In the genomic region with DNA sequence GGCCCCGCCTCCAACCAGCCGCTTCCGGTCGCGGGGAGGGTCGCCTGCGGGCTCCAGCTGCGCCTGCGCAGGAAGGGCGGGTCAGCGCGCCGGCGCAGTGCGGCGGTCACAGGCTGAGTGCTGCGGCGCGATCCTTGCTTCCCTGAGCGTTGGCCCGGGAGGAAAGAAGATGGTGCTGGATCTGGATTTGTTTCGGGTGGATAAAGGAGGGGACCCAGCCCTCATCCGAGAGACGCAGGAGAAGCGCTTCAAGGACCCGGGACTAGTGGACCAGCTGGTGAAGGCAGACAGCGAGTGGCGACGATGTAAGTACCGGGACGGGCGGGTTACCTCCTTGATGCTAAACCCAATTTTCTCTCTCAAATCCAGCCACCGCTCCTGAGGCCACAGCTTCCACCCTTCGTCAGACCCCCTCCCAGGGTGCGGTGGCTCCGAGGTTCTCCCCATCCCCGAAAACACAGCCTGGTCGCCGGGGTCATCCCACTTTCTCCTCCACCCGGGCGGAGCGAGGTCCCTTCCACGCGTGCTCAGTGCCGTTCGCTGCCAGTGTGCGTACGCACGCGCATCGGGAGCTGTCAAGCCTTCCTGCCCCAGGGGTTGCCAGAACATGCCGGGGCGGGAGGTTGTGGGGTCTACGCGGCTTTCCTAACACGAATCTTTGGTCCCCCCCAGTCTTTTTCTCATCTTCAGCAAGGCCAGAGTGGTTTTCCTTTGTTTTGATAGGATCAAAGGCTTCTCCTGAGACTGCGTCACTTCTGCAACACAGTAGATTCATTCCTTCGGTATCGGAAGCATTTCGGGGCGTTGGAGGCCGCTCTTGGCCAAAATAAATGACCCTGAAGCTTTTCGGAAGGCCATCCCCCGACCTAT, we compare ENCODE assay signal across 8 cellular contexts. TPM values are rescaled to one million over a fixed set of nuclear protein-coding genes. Genes with fewer than 3 reads are reported as not detected.
DNase-seq lines count a peak whose midpoint lies in the region; ATAC-seq and TF ChIP-seq lines count a peak whose summit lies in the region.

A gene with protein sequence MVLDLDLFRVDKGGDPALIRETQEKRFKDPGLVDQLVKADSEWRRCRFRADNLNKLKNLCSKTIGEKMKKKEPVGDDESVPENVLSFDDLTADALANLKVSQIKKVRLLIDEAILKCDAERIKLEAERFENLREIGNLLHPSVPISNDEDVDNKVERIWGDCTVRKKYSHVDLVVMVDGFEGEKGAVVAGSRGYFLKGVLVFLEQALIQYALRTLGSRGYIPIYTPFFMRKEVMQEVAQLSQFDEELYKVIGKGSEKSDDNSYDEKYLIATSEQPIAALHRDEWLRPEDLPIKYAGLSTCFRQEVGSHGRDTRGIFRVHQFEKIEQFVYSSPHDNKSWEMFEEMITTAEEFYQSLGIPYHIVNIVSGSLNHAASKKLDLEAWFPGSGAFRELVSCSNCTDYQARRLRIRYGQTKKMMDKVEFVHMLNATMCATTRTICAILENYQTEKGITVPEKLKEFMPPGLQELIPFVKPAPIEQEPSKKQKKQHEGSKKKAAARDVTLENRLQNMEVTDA (plus strand): TSS at position 95 of the 870 bp plus-strand sequence. CDS start 75 bp downstream, at position 170.

- H3K9me2 ChIP-seq in PC-9 (ENCODE audit: insufficient read depth) = no peaks in the 10 kb centered on the region

- peaks cover 17% of the 10 kb centered on the region; the same call in 1 of the 2 replicates for H3F3A ChIP-seq in PC-9 (ENCODE audit: insufficient read depth, low read depth)

- no peak for TF ChIP-seq CTCF in PC-9 (conservative IDR thresholded peaks at IDR 0.05)

- peak within 1 kb of the TSS; percentile 99 for H3K9ac ChIP-seq in muscle layer of colon (ENCODE audit: low read length)

- H3K9me3 ChIP-seq in PC-9 (ENCODE audit: insufficient read depth, low read depth) (no peaks in the 10 kb centered on the region), esophagus (ENCODE audit: control insufficient read depth in 2 of 2, insufficient read depth in 1 of 2, low read depth in 1 of 2, low read length in 1 of 2) (no peaks in the 10 kb centered on the region), muscle layer of colon (ENCODE audit: low read length) (no peaks in the 10 kb centered on the region)

- no peaks in the 10 kb centered on the region for H3K27me3 Mint-ChIP-seq in activated T-cell treated with anti-CD3 and anti-CD28 coated beads, Interleukin-2, amount 50 U/mL, for 24 hours

- peak within 1 kb of the TSS; percentile 72 for H2AFZ ChIP-seq in PC-9

- H3K4me1 Mint-ChIP-seq in activated T-cell treated with anti-CD3 and anti-CD28 coated beads, Interleukin-2, amount 50 U/mL, for 24 hours (ENCODE audit: low read depth) = peaks cover 36% of the 10 kb centered on the region

- H3K4me2 ChIP-seq in PC-9 = peak within 1 kb of the TSS; percentile 93

- peaks cover 32% of the 10 kb centered on the region for H3K4me1 ChIP-seq in PC-9 (replicated peaks; ENCODE audit: insufficient read depth)
- H3K4me1 ChIP-seq in esophagus (ENCODE audit: control insufficient read depth in 2 of 2, insufficient read depth in 2 of 2, low read length in 1 of 2) = peaks cover 0 to 12% of the 10 kb centered on the region in 2 donors
- H3K4me1 ChIP-seq in muscle layer of colon (ENCODE audit: insufficient read depth, low read length) = peaks cover 24% of the 10 kb centered on the region

- H4K20me1 ChIP-seq in PC-9 (ENCODE audit: insufficient read depth) = peaks cover 16% of the 10 kb centered on the region; the same call in 1 of the 2 replicates

- ATAC-seq in GM21526 (IDR thresholded peaks at IDR 0.05; ENCODE audit: low FRiP score, unreplicated experiment) = peak; percentile 75

- H3K4me3 Mint-ChIP-seq in activated T-cell treated with anti-CD3 and anti-CD28 coated beads, Interleukin-2, amount 50 U/mL, for 24 hours = peak within 1 kb of the TSS; percentile 99

- H3K36me3 Mint-ChIP-seq in activated T-cell treated with anti-CD3 and anti-CD28 coated beads, Interleukin-2, amount 50 U/mL, for 24 hours (ENCODE audit: low read depth) = peaks cover 50% of the 10 kb centered on the region

- peak within 1 kb of the TSS; percentile 87 for H3K4me3 ChIP-seq in PC-9
- peak within 1 kb of the TSS; percentile 86 for H3K4me3 ChIP-seq in esophagus (ENCODE audit: low read depth in 1 of 2, low read length in 2 of 2)
- H3K4me3 ChIP-seq in muscle layer of colon (ENCODE audit: low read depth in 1 of 2, low read length in 2 of 2) = peak within 1 kb of the TSS; percentile 97 to 100

- H3K36me3 ChIP-seq in PC-9 (ENCODE audit: low read depth) = peaks cover 32% of the 10 kb centered on the region
- peaks cover 0 to 3% of the 10 kb centered on the region in 2 donors for H3K36me3 ChIP-seq in esophagus (ENCODE audit: control insufficient read depth in 2 of 2, insufficient read depth in 2 of 2, low read length in 1 of 2)
- no peaks in the 10 kb centered on the region for H3K36me3 ChIP-seq in muscle layer of colon (ENCODE audit: insufficient read depth, low read length)

- intact Hi-C loops in PC-9 (cut with micrococcal nuclease; ENCODE audit: unreplicated experiment) = loop anchor here (2.0 kb wide), 1 partner anchor 17 kb away; no protein-coding TSS in a partner anchor

- H3K79me2 ChIP-seq in PC-9 (ENCODE audit: low read depth) = peaks cover 51% of the 10 kb centered on the region

- CTCF ChIA-PET in PC-9 (lab: Charles Lee) = interaction anchor here (0.6 to 0.8 kb wide), 2 partner anchors 15 to 125 kb away, joined by 3 to 4 read pairs; no protein-coding TSS in a partner anchor

- TSS peak; percentile 79 for BruUV-seq in PC-9 (replicated peaks; lab: Mats Ljungman, UMichigan)

- no peaks in the 10 kb centered on the region for H3K9me3 Mint-ChIP-seq in activated T-cell treated with anti-CD3 and anti-CD28 coated beads, Interleukin-2, amount 50 U/mL, for 24 hours

- H3K27ac Mint-ChIP-seq in activated T-cell treated with anti-CD3 and anti-CD28 coated beads, Interleukin-2, amount 50 U/mL, for 24 hours = peak within 1 kb of the TSS; percentile 96

- POLR2A ChIA-PET in PC-9 (lab: Charles Lee; ENCODE audit: unreplicated experiment) = interaction anchor here (0.5 to 1.1 kb wide), 7 partner anchors 10 to 1229 kb away, joined by 3 to 29 read pairs (median 4); a partner anchor contains a TSS

- DNase-seq in DMS114 treated with DMSO at 0.1 percent for 48 hours (lab: John Stamatoyannopoulos, UW; ENCODE audit: unreplicated experiment) (peak; percentile 78), HuH-7.5 (ENCODE audit: low spot score) (peak; percentile 84), PC-9 (peak; percentile 83 to 92)
- peak; percentile 88 for DNase-seq in activated T-cell treated with anti-CD3 and anti-CD28 coated beads, Interleukin-2, amount 50 U/mL, for 24 hours
- peak; percentile 73 for DNase-seq in stimulated activated CD8-positive, alpha-beta memory T cell treated with anti-CD3 and anti-CD28 coated beads, Interleukin-7, amount 100 ng/mL, for 24 hours (ENCODE audit: low read depth)

- H3K27me3 ChIP-seq in PC-9 (ENCODE audit: insufficient read depth, low read depth) (no peaks in the 10 kb centered on the region), esophagus (ENCODE audit: control insufficient read depth in 1 of 2, insufficient read depth in 2 of 2, low read length in 2 of 2) (no peaks in the 10 kb centered on the region), muscle layer of colon (ENCODE audit: control insufficient read depth in 1 of 2, insufficient read depth in 2 of 2, low read length in 2 of 2) (no peaks in the 10 kb centered on the region)

- peak within 1 kb of the TSS; percentile 91 for H3K27ac ChIP-seq in PC-9
- peak within 1 kb of the TSS; percentile 67 to 98 for H3K27ac ChIP-seq in esophagus (ENCODE audit: low read depth in 2 of 2, low read length in 1 of 2)
- peak within 1 kb of the TSS; percentile 85 for H3K27ac ChIP-seq in muscle layer of colon (ENCODE audit: low read depth, low read length)

- 0% methylated on average over 59 to 64 of the region's 64 CpGs for WGBS in esophagus, 2 donors

RNA-seq across cellular contexts. Expression of the gene that starts here (rescaled TPM):
- 206 and 279 TPM in 2 replicates for total RNA-seq in PC-9 (2021)
- 100 to 1,000 TPM in 1 of 2 donors, 10 to 100 TPM in 1; 31.4 to 124 TPM for polyA plus RNA-seq in esophagus

Comparison
In these comparisons a context has a peak if more than half of its experiments do, and no peak if none do; other contexts are left out.
1. Peak in every context shown above with its lines: DNase-seq, ATAC-seq, H3K4me3 ChIP-seq and H3K27ac ChIP-seq.